In genomic region chr5:141940695-141941271, GRCh38 we compare ENCODE assay signal across 8 cellular contexts. TPM values are rescaled to one million over a fixed set of nuclear protein-coding genes. Genes with fewer than 3 reads are reported as not detected.
DNase-seq lines count a peak whose midpoint lies in the region; ATAC-seq and TF ChIP-seq lines count a peak whose summit lies in the region.
"Had no signal": no experiment of that assay in that cellular context is flagged by ENCODE, and none has a peak within 500 bp of the region (broad histone marks: within the 10 kb centered on the region; RNA-seq: fewer than 3 reads in every experiment).

No MANE protein-coding gene starts in this region.

- H3K27ac ChIP-seq in GM23338 (ENCODE audit: low read depth), result peak overlapping the region; percentile 72; the same call in 1 of the 2 replicates
- peak overlapping the region in 3 of 4 donors; percentile 22 to 44 (median 43) for H3K27ac ChIP-seq in gastroesophageal sphincter

- H3K4me1 ChIP-seq in GM23338 (ENCODE audit: insufficient read depth), result peaks cover 3% of the 10 kb centered on the region; the same call in 1 of the 2 replicates
- peaks cover 0 to 27% (median 8%) of the 10 kb centered on the region in 3 donors for H3K4me1 ChIP-seq in gastroesophageal sphincter

- no peaks in the 10 kb centered on the region for H3K79me2 ChIP-seq in GM23338 (replicated peaks; ENCODE audit: insufficient read depth)

- H3K27me3 ChIP-seq in GM23338 (ENCODE audit: insufficient read depth) (no peaks in the 10 kb centered on the region), gastroesophageal sphincter (no peaks in the 10 kb centered on the region)

- 42 to 61% methylated on average over 4 to 6 of the region's 6 CpGs for WGBS in gastroesophageal sphincter (ENCODE audit: low coverage in 1 of 2), 2 donors

- 0 out of 4 replicates have a peak, but pooled peaks of 1 of the 2 experiments have one; percentile 5 for TF ChIP-seq CTCF in GM23338 (conservative IDR thresholded peaks at IDR 0.05; ENCODE audit: low read depth in 2 of 2)
- no peak for TF ChIP-seq CTCF in gastroesophageal sphincter (IDR thresholded peaks at IDR 0.05)

- peaks cover 8% of the 10 kb centered on the region for H3K27me3 Mint-ChIP-seq in GM23338 (ENCODE audit: insufficient read depth, low read depth, poor library complexity)
- no peaks in the 10 kb centered on the region for H3K27me3 Mint-ChIP-seq in stimulated activated naive B cell treated with anti-CD40 and anti-IgM and Interleukin-4, amounts not matched to agents 10 μg/mL and 1 μg/mL and 100 μg/mL, for 72 hours

- no peak overlapping the region for H2AFZ ChIP-seq in GM23338

- H3K9me2 ChIP-seq in GM23338 (ENCODE audit: insufficient read depth), result no peaks in the 10 kb centered on the region

- TF ChIP-seq POLR2A in gastroesophageal sphincter (IDR thresholded peaks at IDR 0.05), result no peak

- H3K9me3 Mint-ChIP-seq in GM23338, result no peaks in the 10 kb centered on the region
- no peaks in the 10 kb centered on the region for H3K9me3 Mint-ChIP-seq in stimulated activated naive B cell treated with anti-CD40 and anti-IgM and Interleukin-4, amounts not matched to agents 10 μg/mL and 1 μg/mL and 100 μg/mL, for 72 hours

- no peaks in the 10 kb centered on the region for H3K9me3 ChIP-seq in gastroesophageal sphincter

- ATAC-seq in GM23338, result peak; percentile 48
- ATAC-seq in gastroesophageal sphincter, result peak; percentile 27
- ATAC-seq in stimulated activated naive B cell treated with anti-CD40 and anti-IgM and Interleukin-4, amounts not matched to agents 10 μg/mL and 1 μg/mL and 100 μg/mL, for 72 hours (replicated peaks), result peak; percentile 29 to 47

- DNase-seq in GM23338 (ENCODE audit: low spot score) (peak; percentile 38), UCSD-AML1 (lab: John Stamatoyannopoulos, UW; ENCODE audit: unreplicated experiment) (peak; percentile 38), A172 (ENCODE audit: low spot score) (no peak), NCI-H1436 treated with DMSO at 0.1 percent for 48 hours (lab: John Stamatoyannopoulos, UW) (no peak), cortex of kidney (lab: John Stamatoyannopoulos, UW) (no peak)
- no peak for DNase-seq in stimulated activated naive B cell treated with anti-CD40 and anti-IgM and Interleukin-4, amounts not matched to agents 10 μg/mL and 1 μg/mL and 100 μg/mL, for 72 hours
- DNase-seq: midbrain had no signal

- no peak overlapping the region for H3K4me2 ChIP-seq in GM23338

- no peak for TF ChIP-seq EP300 in gastroesophageal sphincter (IDR thresholded peaks at IDR 0.05)

- H3K36me3 ChIP-seq in GM23338 (ENCODE audit: insufficient read depth), result peaks cover 19% of the 10 kb centered on the region; the same call in 1 of the 2 replicates
- H3K36me3 ChIP-seq in gastroesophageal sphincter, result peaks cover 0 to 43% of the 10 kb centered on the region in 2 donors

- H3K4me1 Mint-ChIP-seq in GM23338, result peaks cover 20% of the 10 kb centered on the region
- H3K4me1 Mint-ChIP-seq in stimulated activated naive B cell treated with anti-CD40 and anti-IgM and Interleukin-4, amounts not matched to agents 10 μg/mL and 1 μg/mL and 100 μg/mL, for 72 hours, result peaks cover 3 to 11% of the 10 kb centered on the region in 2 donors

- no peaks in the 10 kb centered on the region; the same call in 1 of the 2 replicates for H4K20me1 ChIP-seq in GM23338 (replicated peaks; ENCODE audit: insufficient read depth)

- no peak overlapping the region for H3K4me3 Mint-ChIP-seq in GM23338
- no peak overlapping the region for H3K4me3 Mint-ChIP-seq in stimulated activated naive B cell treated with anti-CD40 and anti-IgM and Interleukin-4, amounts not matched to agents 10 μg/mL and 1 μg/mL and 100 μg/mL, for 72 hours

- H3K4me3 ChIP-seq in GM23338, result no peak overlapping the region
- no peak overlapping the region for H3K4me3 ChIP-seq in gastroesophageal sphincter

- no peak overlapping the region for H3K27ac Mint-ChIP-seq in GM23338
- peak overlapping the region; percentile 75 for H3K27ac Mint-ChIP-seq in stimulated activated naive B cell treated with anti-CD40 and anti-IgM and Interleukin-4, amounts not matched to agents 10 μg/mL and 1 μg/mL and 100 μg/mL, for 72 hours

- H3K36me3 Mint-ChIP-seq in GM23338 (ENCODE audit: low read depth), result peaks cover 31% of the 10 kb centered on the region; the same call in 2 of the 3 replicates
- H3K36me3 Mint-ChIP-seq in stimulated activated naive B cell treated with anti-CD40 and anti-IgM and Interleukin-4, amounts not matched to agents 10 μg/mL and 1 μg/mL and 100 μg/mL, for 72 hours, result peaks cover 17 to 27% of the 10 kb centered on the region in 2 donors

- H3F3A ChIP-seq in GM23338 (replicated peaks; ENCODE audit: low read depth), result 0 out of 2 replicates have a peak, but pooled peaks cover 6% of the 10 kb centered on the region

TF ChIP-seq in GM23338, 12 proteins besides CTCF, POLR2A, EP300 and RAD21 (continues in another document):
- TF ChIP-seq EZH2phosphoT487 (IDR thresholded peaks at IDR 0.05; ENCODE audit: unreplicated experiment), result no peak
- no peak for TF ChIP-seq POLR2AphosphoS5 (IDR thresholded peaks at IDR 0.05; ENCODE audit: low read depth)
- TF ChIP-seq STAT1 (IDR thresholded peaks at IDR 0.05; ENCODE audit: unreplicated experiment), result no peak
- no peak for TF ChIP-seq CREB1 (CRISPR knock-in tag; IDR thresholded peaks at IDR 0.05; ENCODE audit: low read depth)
- no peak for TF ChIP-seq NANOG (IDR thresholded peaks at IDR 0.05; ENCODE audit: borderline replicate concordance)
- TF ChIP-seq ZNF331 (CRISPR knock-in tag; IDR thresholded peaks at IDR 0.05; ENCODE audit: low read depth), result no peak
- no peak for TF ChIP-seq JUNB (IDR thresholded peaks at IDR 0.05; ENCODE audit: unreplicated experiment)
- no peak for TF ChIP-seq REST (IDR thresholded peaks at IDR 0.05; ENCODE audit: unreplicated experiment)

RNA-seq across cellular contexts. Expression of gene DELE1, which starts 17.1 kb away (rescaled TPM):
- 50.0 and 62.2 TPM in 2 replicates for total RNA-seq in GM23338 (2014; rRNA removed; shearing (Covaris generic))
- 25.6 and 26.9 TPM in 2 replicates for polyA plus RNA-seq in GM23338 (2016; fragmentation: Nextera tagmentation; extraction: Ambion mirVana)
- 10 to 100 TPM; 38.8 to 92.3 (median 62.5) TPM for total RNA-seq in gastroesophageal sphincter
- 18.2 and 37.0 TPM in 2 replicates for total RNA-seq in A172 (2014; rRNA removed; shearing (Covaris generic))

RNA-seq across cellular contexts. Expression of gene PCDH12, which starts 17.2 kb away (rescaled TPM):
- total RNA-seq in GM23338 (2014; rRNA removed; shearing (Covaris generic)), result 0.12 and 0.14 TPM in 2 replicates
- 0.29 and 0.33 TPM in 2 replicates for polyA plus RNA-seq in GM23338 (2016; fragmentation: Nextera tagmentation; extraction: Ambion mirVana)
- 1 to 10 TPM; 4.2 to 6.8 (median 6.0) TPM for total RNA-seq in gastroesophageal sphincter
- total RNA-seq in A172 (2014; rRNA removed; shearing (Covaris generic)), result 0.07 TPM in 1 of 2 replicates, not detected in the other

RNA-seq across cellular contexts. Expression of gene RNF14, which starts 28.1 kb away (rescaled TPM):
- total RNA-seq in GM23338 (2014; rRNA removed; shearing (Covaris generic)), result 18.1 and 19.0 TPM in 2 replicates
- 4.5 and 8.9 TPM in 2 replicates for polyA plus RNA-seq in GM23338 (2016; fragmentation: Nextera tagmentation; extraction: Ambion mirVana)
- total RNA-seq in gastroesophageal sphincter, result 100 to 1,000 TPM in 2 of 4 donors, 10 to 100 TPM in 2; 72.6 to 115 (median 96.9) TPM
- total RNA-seq in A172 (2014; rRNA removed; shearing (Covaris generic)), result 123 and 139 TPM in 2 replicates

Comparison
In these comparisons a context has a peak if more than half of its experiments do, and no peak if none do; other contexts are left out.
1. DNase-seq: peak in GM23338 (single experiment) and UCSD-AML1 (single experiment); none in stimulated activated naive B cell treated with anti-CD40 and anti-IgM and Interleukin-4, amounts not matched to agents 10 μg/mL and 1 μg/mL and 100 μg/mL, for 72 hours (single experiment), A172 (single experiment), NCI-H1436 treated with DMSO at 0.1 percent for 48 hours (single experiment) and cortex of kidney (single experiment).
2. Peak in every context shown above with its lines, with median percentiles within 50 percentile points of each other: ATAC-seq.